In genomic region chr2:229133155-229133772, GRCh38 we compare ENCODE assay signal across 8 cellular contexts.
DNase-seq lines count a peak whose midpoint lies in the region; ATAC-seq and TF ChIP-seq lines count a peak whose summit lies in the region.

No MANE protein-coding gene starts in this region.

- TF ChIP-seq CTCF in AG09309 (IDR thresholded peaks at IDR 0.05; ENCODE audit: control insufficient read depth, insufficient read depth, low read depth, low read length, missing control alignments) (peak; percentile 48), Peyer's patch (IDR thresholded peaks at IDR 0.05) (peak in 4 of 6 experiments; percentile 31 to 88 (median 83)), gastroesophageal sphincter (IDR thresholded peaks at IDR 0.05) (peak in 3 of 4 experiments; percentile 5 to 22 (median 20))

- no peaks in the 10 kb centered on the region for H3K36me3 ChIP-seq in Peyer's patch
- H3K36me3 ChIP-seq in gastroesophageal sphincter: peaks cover 0 to 5% of the 10 kb centered on the region in 2 donors

- TF ChIP-seq EP300 in gastroesophageal sphincter (IDR thresholded peaks at IDR 0.05): no peak

- WGBS in gastroesophageal sphincter (ENCODE audit: low coverage in 1 of 2), 2 donors: 52 to 62% methylated on average over 5 of the region's 5 CpGs

- H3K27me3 ChIP-seq in Peyer's patch: no peaks in the 10 kb centered on the region
- no peaks in the 10 kb centered on the region for H3K27me3 ChIP-seq in gastroesophageal sphincter

- H3K9me3 ChIP-seq in Peyer's patch (no peaks in the 10 kb centered on the region), gastroesophageal sphincter (no peaks in the 10 kb centered on the region)

- H3K27ac ChIP-seq in Peyer's patch (no peak overlapping the region), gastroesophageal sphincter (no peak overlapping the region)

- H3K4me3 ChIP-seq in AG09309 (ENCODE audit: control insufficient read depth, low read depth, low read length) (no peak overlapping the region), Peyer's patch (no peak overlapping the region), gastroesophageal sphincter (no peak overlapping the region)

- H3K4me1 ChIP-seq in Peyer's patch (peaks cover 0 to 9% (median 0%) of the 10 kb centered on the region in 4 donors), gastroesophageal sphincter (peaks cover 0 to 10% (median 0%) of the 10 kb centered on the region in 3 donors)

- no peak for DNase-seq in AG09309 (ENCODE audit: low read depth)
- peak; percentile 10 for DNase-seq in HuH-7.5 (ENCODE audit: low spot score)
- no peak for DNase-seq in Peyer's patch
- peak; percentile 40 for DNase-seq in smooth muscle cell of the brain vasculature (ENCODE audit: low read depth, low spot score)
- DNase-seq in epidermal melanocyte (ENCODE audit: insufficient read length, low spot score): no peak

- TF ChIP-seq POLR2A in Peyer's patch (IDR thresholded peaks at IDR 0.05): no peak
- TF ChIP-seq POLR2A in gastroesophageal sphincter (IDR thresholded peaks at IDR 0.05): no peak

- ATAC-seq in gastroesophageal sphincter (no peak), GM19452 (IDR thresholded peaks at IDR 0.05; ENCODE audit: unreplicated experiment) (no peak), HG03135 (IDR thresholded peaks at IDR 0.05; ENCODE audit: unreplicated experiment) (no peak)

Comparison
In these comparisons a context has a peak if more than half of its experiments do, and no peak if none do; other contexts are left out.
1. DNase-seq: peak in HuH-7.5 (single experiment) and smooth muscle cell of the brain vasculature (single experiment); none in AG09309 (single experiment), Peyer's patch (0 of 3) and epidermal melanocyte (single experiment).
2. CTCF ChIP-seq: peak in every context shown above with its lines; median percentile 83 in Peyer's patch; 48 in AG09309; 20 in gastroesophageal sphincter.